ENCODE assay signal across 7 cellular contexts in the genomic region with DNA sequence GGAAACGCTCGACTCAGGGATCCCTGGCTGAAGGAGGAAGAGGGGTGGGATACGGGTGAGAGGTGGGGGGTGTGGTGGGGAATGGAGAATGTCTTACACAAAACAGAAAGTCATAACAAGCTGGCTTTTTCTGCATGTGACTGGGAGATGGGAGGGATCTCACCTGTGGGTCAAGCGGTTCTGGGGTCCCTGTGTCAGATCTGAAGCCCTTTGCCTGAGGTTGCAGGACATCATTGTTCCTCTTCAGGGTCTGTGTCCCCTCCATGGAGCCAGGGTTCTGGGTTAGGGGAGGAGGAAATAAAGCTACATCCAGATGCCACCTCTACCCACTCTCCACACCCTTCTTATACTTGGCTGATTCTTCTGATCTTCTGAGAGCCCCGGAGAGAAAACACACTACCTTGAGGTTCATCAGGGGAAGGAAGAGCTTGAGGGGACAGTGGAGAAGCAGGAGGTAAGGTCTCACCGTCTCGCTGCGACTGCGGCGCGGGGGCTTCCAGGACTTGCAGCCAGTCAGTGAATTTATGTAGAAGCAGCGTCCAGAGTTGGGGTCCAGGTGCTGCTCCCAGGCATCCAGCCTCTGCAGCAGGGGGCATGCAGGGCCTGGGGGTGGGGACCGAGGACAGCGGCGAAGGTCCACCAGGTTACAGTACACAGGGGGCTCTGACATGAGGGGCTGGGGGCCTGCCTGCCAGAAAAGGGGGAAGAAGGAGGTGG. TPM values are rescaled to one million over a fixed set of nuclear protein-coding genes. Genes with fewer than 3 reads are reported as not detected.
DNase-seq lines count a peak whose midpoint lies in the region; ATAC-seq and TF ChIP-seq lines count a peak whose summit lies in the region.
"Had no signal": no experiment of that assay in that cellular context is flagged by ENCODE, and none has a peak within 500 bp of the region (broad histone marks: within the 10 kb centered on the region; RNA-seq: fewer than 3 reads in every experiment).

No MANE protein-coding gene starts in this region.

- POLR2A ChIA-PET in activated CD4-positive, alpha-beta T cell treated with anti-CD3 and anti-CD28 coated beads for 36 hours (lab: Charles Lee): no interaction called here

- H3K27ac ChIP-seq in caudate nucleus (ENCODE audit: low read depth, low read length) (peak overlapping the region; percentile 54), spleen (peak overlapping the region; percentile 87 to 96 (median 93))

- DNase-seq in activated CD4-positive, alpha-beta T cell treated with anti-CD3 and anti-CD28 coated beads for 36 hours: no peak
- DNase-seq in activated CD4-positive, alpha-beta T cell treated with anti-CD3 and anti-CD28 coated beads for 48 hours: no peak
- DNase-seq in caudate nucleus (lab: John Stamatoyannopoulos, UW) (no peak), spleen (peak; percentile 87), kidney tubule cell (ENCODE audit: low spot score) (no peak)
- DNase-seq: NCI-H524 treated with DMSO at 0.1 percent for 48 hours had no signal

- TF ChIP-seq POLR2A in spleen (IDR thresholded peaks at IDR 0.05): no peak

- H3K4me3 ChIP-seq in spleen: peak overlapping the region; percentile 39 to 89 (median 61)

- WGBS in spleen, 5 donors: 13 to 37% (median 24%) methylated on average over 12 to 15 of the region's 15 CpGs

- H3K4me1 Mint-ChIP-seq in activated CD4-positive, alpha-beta T cell treated with anti-CD3 and anti-CD28 coated beads for 36 hours: peaks cover 68% of the 10 kb centered on the region

- CTCF ChIA-PET in activated CD4-positive, alpha-beta T cell treated with anti-CD3 and anti-CD28 coated beads for 36 hours (lab: Charles Lee): interaction anchor here (0.6 to 4.6 kb wide), 14 partner anchors 9 to 1359 kb away, joined by 3 to 58 read pairs (median 3); partner anchors contain the start of genes DCTN2, GLI1, INHBE and SHMT2

- peaks cover 0 to 18% (median 0%) of the 10 kb centered on the region in 7 donors for H3K27me3 ChIP-seq in spleen (replicated peaks in 1 of 7)

- intact Hi-C loops in activated CD4-positive, alpha-beta T cell treated with anti-CD3 and anti-CD28 coated beads for 36 hours (cut with DNase I, micrococcal nuclease): loop anchor here (1.0 to 5.0 kb wide), 8 partner anchors 14 to 390 kb away; partner anchors contain the start of genes DCTN2 (in 1 of the 2), DDIT3 (in 1 of the 2), GLI1 (in 1 of the 2) and NAB2 (in 1 of the 2)
- intact Hi-C loops in spleen (cut with DNase I; ENCODE audit: low total_unique reads): no loop called here

- no peak for ATAC-seq in activated CD4-positive, alpha-beta T cell treated with anti-CD3 and anti-CD28 coated beads for 36 hours
- ATAC-seq in GM18861 (IDR thresholded peaks at IDR 0.05; ENCODE audit: unreplicated experiment): no peak

- no peaks in the 10 kb centered on the region for H3K9me3 Mint-ChIP-seq in activated CD4-positive, alpha-beta T cell treated with anti-CD3 and anti-CD28 coated beads for 36 hours (ENCODE audit: low read depth)

- H3K36me3 Mint-ChIP-seq in activated CD4-positive, alpha-beta T cell treated with anti-CD3 and anti-CD28 coated beads for 36 hours (ENCODE audit: low read depth): peaks cover 75% of the 10 kb centered on the region

- H3K9me3 ChIP-seq in spleen: no peaks in the 10 kb centered on the region

- peaks cover 31 to 100% (median 83%) of the 10 kb centered on the region in 6 donors for H3K4me1 ChIP-seq in spleen

- H3K27me3 Mint-ChIP-seq in activated CD4-positive, alpha-beta T cell treated with anti-CD3 and anti-CD28 coated beads for 36 hours: no peaks in the 10 kb centered on the region

- H3K4me3 Mint-ChIP-seq in activated CD4-positive, alpha-beta T cell treated with anti-CD3 and anti-CD28 coated beads for 36 hours: peak overlapping the region; percentile 86

- no peak for TF ChIP-seq CTCF in spleen (IDR thresholded peaks at IDR 0.05 in 8 of 11, conservative IDR thresholded peaks at IDR 0.05 in 3 of 11)

- peaks cover 0 to 42% (median 31%) of the 10 kb centered on the region in 6 donors for H3K36me3 ChIP-seq in spleen

- H3K27ac Mint-ChIP-seq in activated CD4-positive, alpha-beta T cell treated with anti-CD3 and anti-CD28 coated beads for 36 hours: peak overlapping the region; percentile 99

RNA-seq across cellular contexts. Expression of gene ARHGAP9, which starts 2.5 kb away (rescaled TPM):
- 100 to 1,000 TPM in 1 of 2 experiments, 10 to 100 TPM in 1; 77.7 to 101 TPM for total RNA-seq in activated CD4-positive, alpha-beta T cell treated with anti-CD3 and anti-CD28 coated beads for 36 hours
- total RNA-seq in spleen: 100 to 1,000 TPM; 148 to 328 (median 226) TPM
- 100 to 1,000 TPM; 190 to 400 (median 251) TPM for polyA plus RNA-seq in spleen

RNA-seq across cellular contexts. Expression of gene MARS1, which starts 10.7 kb away (rescaled TPM):
- 100 to 1,000 TPM; 389 to 583 TPM for total RNA-seq in activated CD4-positive, alpha-beta T cell treated with anti-CD3 and anti-CD28 coated beads for 36 hours
- total RNA-seq in spleen: 100 to 1,000 TPM in 4 of 7 donors, 10 to 100 TPM in 3; 72.4 to 186 (median 146) TPM
- 100 to 1,000 TPM in 1 of 3 donors, 10 to 100 TPM in 2; 67.4 to 104 (median 89.2) TPM for polyA plus RNA-seq in spleen

RNA-seq across cellular contexts. Expression of gene GLI1, which starts 17.6 kb away (rescaled TPM):
- total RNA-seq in activated CD4-positive, alpha-beta T cell treated with anti-CD3 and anti-CD28 coated beads for 36 hours: under 1 TPM; 0.40 to 0.73 TPM
- total RNA-seq in spleen: 1 to 10 TPM in 4 of 7 donors, under 1 TPM in 3; 0.46 to 3.6 (median 1.1) TPM
- polyA plus RNA-seq in spleen: 1 to 10 TPM in 1 of 3 donors, under 1 TPM in 2; 0.63 to 1.2 (median 0.77) TPM

RNA-seq across cellular contexts. Expression of gene INHBE, which starts 22.0 kb away (rescaled TPM):
- 1 to 10 TPM; 1.2 to 1.5 TPM for total RNA-seq in activated CD4-positive, alpha-beta T cell treated with anti-CD3 and anti-CD28 coated beads for 36 hours
- total RNA-seq in spleen: not detected
- under 1 TPM in 1 of 3 donors, not detected in 2; 0.02 TPM for polyA plus RNA-seq in spleen

RNA-seq across cellular contexts. Expression of gene INHBC, which starts 42.6 kb away (rescaled TPM):
- not detected for total RNA-seq in activated CD4-positive, alpha-beta T cell treated with anti-CD3 and anti-CD28 coated beads for 36 hours
- total RNA-seq in spleen: under 1 TPM in 1 of 7 donors, not detected in 6; 0.19 TPM
- not detected for polyA plus RNA-seq in spleen
